ENCODE assay signal across 10 cellular contexts in the genomic region with DNA sequence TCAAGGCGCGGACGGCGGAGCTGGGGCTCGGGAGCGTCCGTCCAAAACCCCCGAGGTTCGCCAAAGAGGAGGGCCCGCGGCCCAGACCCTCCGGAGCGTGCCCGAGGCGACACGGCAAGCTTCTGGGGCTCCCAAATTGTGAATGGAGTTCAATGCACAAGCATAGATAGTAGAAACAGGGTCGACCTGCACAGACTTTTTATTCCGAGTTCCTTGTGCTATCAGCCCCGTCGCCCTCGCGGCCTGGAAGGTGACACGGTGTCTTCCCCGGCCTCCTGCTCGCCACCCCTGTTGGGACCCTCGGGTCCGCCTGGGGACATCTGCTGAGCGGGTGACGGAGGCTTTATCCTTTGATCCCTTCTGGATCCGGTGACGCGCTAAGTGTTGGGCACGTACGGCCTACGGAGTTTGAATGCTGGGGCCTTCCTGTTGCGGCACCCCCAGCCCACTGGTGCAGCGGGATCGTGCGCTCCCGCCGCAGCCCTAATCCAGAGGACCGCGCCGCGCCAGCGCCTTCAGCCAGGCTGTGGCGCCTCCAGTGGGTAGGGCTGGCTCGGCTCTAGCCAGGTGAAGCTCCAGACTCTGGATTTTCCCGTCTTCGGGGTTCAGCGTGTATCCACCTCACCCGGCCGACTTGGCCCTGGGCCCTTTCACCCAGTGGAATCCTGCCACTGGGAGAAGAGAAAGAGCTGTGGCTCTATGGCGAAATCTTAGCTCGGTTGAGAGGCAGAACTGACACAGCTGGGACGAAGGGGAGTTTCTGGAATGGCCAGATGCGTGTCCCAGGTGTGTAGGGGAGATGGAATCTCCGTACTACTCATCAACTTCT. TPM values are rescaled to one million over a fixed set of nuclear protein-coding genes. Genes with fewer than 3 reads are reported as not detected.
DNase-seq lines count a peak whose midpoint lies in the region; ATAC-seq and TF ChIP-seq lines count a peak whose summit lies in the region.
"Had no signal": no experiment of that assay in that cellular context is flagged by ENCODE, and none has a peak within 500 bp of the region (broad histone marks: within the 10 kb centered on the region; RNA-seq: fewer than 3 reads in every experiment).

No MANE protein-coding gene starts in this region.

- H3K9me3 Mint-ChIP-seq in CD8-positive, alpha-beta memory T cell = peaks cover 0 to 11% (median 6%) of the 10 kb centered on the region in 5 donors
- H3K9me3 Mint-ChIP-seq in neural progenitor cell = peaks cover 2% of the 10 kb centered on the region

- peaks cover 14% of the 10 kb centered on the region for H3K4me1 ChIP-seq in CD8-positive, alpha-beta memory T cell (ENCODE audit: insufficient read depth, low read length)
- H3K4me1 ChIP-seq in NT2/D1 (ENCODE audit: insufficient read depth, insufficient read length) (peaks cover 2% of the 10 kb centered on the region), neural progenitor cell (peaks cover 18% of the 10 kb centered on the region)

- H3K27me3 ChIP-seq in CD8-positive, alpha-beta memory T cell (ENCODE audit: insufficient read depth, low read length, poor library complexity, severe bottlenecking) = peaks cover 25% of the 10 kb centered on the region
- peaks cover 66% of the 10 kb centered on the region for H3K27me3 ChIP-seq in NT2/D1 (ENCODE audit: insufficient read depth, insufficient read length)
- peaks cover 97% of the 10 kb centered on the region for H3K27me3 ChIP-seq in neural progenitor cell

- H3K9ac ChIP-seq in NT2/D1 (ENCODE audit: insufficient read length, low read depth) = peak overlapping the region; percentile 57
- no peak overlapping the region for H3K9ac ChIP-seq in neural progenitor cell

- POLR2A ChIA-PET in CD8-positive, alpha-beta memory T cell (lab: Charles Lee) = no interaction called here

- peak; percentile 24 for ATAC-seq in left ventricle myocardium superior
- no peak for ATAC-seq in left colon

- peak overlapping the region; percentile 94 for H3K4me2 ChIP-seq in neural progenitor cell

- peak overlapping the region in 1 of 8 donors; percentile 47 for H3K27ac Mint-ChIP-seq in CD8-positive, alpha-beta memory T cell
- no peak overlapping the region for H3K27ac Mint-ChIP-seq in neural progenitor cell

- DNase-seq in CD8-positive, alpha-beta memory T cell = peak in 1 of 5 donors; percentile 11
- DNase-seq in NT2/D1 (ENCODE audit: low read depth, low spot score) = no peak
- no peak for DNase-seq in left ventricle myocardium superior
- DNase-seq in neural progenitor cell (ENCODE audit: low spot score) = peak; percentile 72
- no peak for DNase-seq in left colon
- no peak for DNase-seq in activated CD4-positive, CD25-positive, alpha-beta regulatory T cell (lab: John Stamatoyannopoulos, UW)
- DNase-seq in RPMI8226 = no peak
- no peak for DNase-seq in NCI-H226
- DNase-seq: activated gamma-delta T cell treated with Interleukin-2 at 50 U/mL for 16 hours, NCI-H1417 treated with DMSO at 0.1 percent for 48 hours had no signal

- no peak overlapping the region for H3K27ac ChIP-seq in CD8-positive, alpha-beta memory T cell (ENCODE audit: low read depth, low read length)
- no peak overlapping the region for H3K27ac ChIP-seq in neural progenitor cell

- peak overlapping the region; percentile 83 for H2AFZ ChIP-seq in neural progenitor cell (replicated peaks)

- peaks cover 18% of the 10 kb centered on the region for H4K20me1 ChIP-seq in neural progenitor cell (ENCODE audit: low read depth)

- H3K4me3 ChIP-seq in CD8-positive, alpha-beta memory T cell (ENCODE audit: low read length) = no peak overlapping the region
- H3K4me3 ChIP-seq in NT2/D1 (ENCODE audit: insufficient read length, low read depth) (peak overlapping the region; percentile 29), neural progenitor cell (peak overlapping the region; percentile 66)

- peak overlapping the region; percentile 10 to 74 (median 65) for H3K4me3 Mint-ChIP-seq in CD8-positive, alpha-beta memory T cell
- peak overlapping the region; percentile 81 for H3K4me3 Mint-ChIP-seq in neural progenitor cell

- CTCF ChIA-PET in CD8-positive, alpha-beta memory T cell (lab: Charles Lee) = interaction anchor here (1.7 to 2.3 kb wide), 2 partner anchors 9 to 219 kb away, joined by 5 to 7 read pairs; no protein-coding TSS in a partner anchor

- H3K9me3 ChIP-seq in CD8-positive, alpha-beta memory T cell (ENCODE audit: low read length) = no peaks in the 10 kb centered on the region
- no peaks in the 10 kb centered on the region for H3K9me3 ChIP-seq in NT2/D1 (ENCODE audit: insufficient read depth, low read length)
- H3K9me3 ChIP-seq in neural progenitor cell (ENCODE audit: low read depth) = no peaks in the 10 kb centered on the region

- no peaks in the 10 kb centered on the region for H3K36me3 ChIP-seq in CD8-positive, alpha-beta memory T cell (ENCODE audit: insufficient read depth, low read length)
- H3K36me3 ChIP-seq in NT2/D1 (ENCODE audit: insufficient read depth, insufficient read length, low read length) (no peaks in the 10 kb centered on the region), neural progenitor cell (no peaks in the 10 kb centered on the region)

- H3F3A ChIP-seq in neural progenitor cell (ENCODE audit: low read depth) = peaks cover 29% of the 10 kb centered on the region

- H3K4me1 Mint-ChIP-seq in CD8-positive, alpha-beta memory T cell = peaks cover 4 to 26% (median 10%) of the 10 kb centered on the region in 3 donors
- peaks cover 8% of the 10 kb centered on the region for H3K4me1 Mint-ChIP-seq in neural progenitor cell

- peaks cover 63 to 71% of the 10 kb centered on the region in 2 donors for H3K27me3 Mint-ChIP-seq in CD8-positive, alpha-beta memory T cell
- peaks cover 56% of the 10 kb centered on the region for H3K27me3 Mint-ChIP-seq in neural progenitor cell (ENCODE audit: insufficient read depth, low read depth)

- intact Hi-C loops in left ventricle myocardium superior (cut with micrococcal nuclease) (no loop called here), left colon (cut with DNase I, micrococcal nuclease) (no loop called here)

- TF ChIP-seq CTCF in neural progenitor cell (IDR thresholded peaks at IDR 0.05) = peak; percentile 36

- no peaks in the 10 kb centered on the region for H3K79me2 ChIP-seq in neural progenitor cell (ENCODE audit: low read depth)

- peaks cover 0 to 9% (median 4%) of the 10 kb centered on the region in 3 donors for H3K36me3 Mint-ChIP-seq in CD8-positive, alpha-beta memory T cell
- H3K36me3 Mint-ChIP-seq in neural progenitor cell = no peaks in the 10 kb centered on the region

RNA-seq across cellular contexts. Expression of a gene that starts 17.0 kb away (rescaled TPM):
- total RNA-seq in CD8-positive, alpha-beta memory T cell = under 1 TPM; 0.24 to 0.33 TPM
- not detected for polyA plus RNA-seq in CD8-positive, alpha-beta memory T cell
- total RNA-seq in left ventricle myocardium superior = 28.4 TPM
- total RNA-seq in neural progenitor cell (ENCODE audit: low replicate concordance) = 0.45 and 2.4 TPM in 2 replicates
- 1 to 10 TPM; 3.2 to 7.4 TPM for total RNA-seq in left colon

RNA-seq across cellular contexts. Expression of a gene that starts 38.8 kb away (rescaled TPM):
- total RNA-seq in CD8-positive, alpha-beta memory T cell = 10 to 100 TPM; 28.6 to 30.2 TPM
- polyA plus RNA-seq in CD8-positive, alpha-beta memory T cell = 71.6 TPM
- total RNA-seq in left ventricle myocardium superior = 2.5 TPM
- 0.90 and 0.99 TPM in 2 replicates for total RNA-seq in neural progenitor cell (ENCODE audit: low replicate concordance)
- 1 to 10 TPM; 3.2 to 4.9 TPM for total RNA-seq in left colon
